Comparison of ENCODE assay signal across 8 cellular contexts in genomic region chr15:81256916-81257315, GRCh38.
DNase-seq lines count a peak whose midpoint lies in the region; ATAC-seq and TF ChIP-seq lines count a peak whose summit lies in the region.

No MANE protein-coding gene starts in this region.

- no peak overlapping the region for H3K27ac ChIP-seq in substantia nigra (ENCODE audit: low read depth, low read length, poor library complexity, severe bottlenecking)

- no peak for ATAC-seq in HG02763 (IDR thresholded peaks at IDR 0.05; ENCODE audit: unreplicated experiment)

- TF ChIP-seq CTCF in AG09309 (IDR thresholded peaks at IDR 0.05; ENCODE audit: control insufficient read depth, insufficient read depth, low read depth, low read length, missing control alignments) = peak; percentile 53

- CTCF ChIA-PET in activated naive CD4-positive, alpha-beta T cell treated with anti-CD3 and anti-CD28 coated beads for 36 hours (lab: Charles Lee) = interaction anchor here (1.4 to 2.0 kb wide), 2 partner anchors 10 to 101 kb away, joined by 4 to 6 read pairs; no protein-coding TSS in a partner anchor

- in situ Hi-C loops in KBM-7 (cut with MboI; ENCODE audit: low pct_unique_long_range_greater_than_20kb, low sequenced_read_pairs) = no loop called here

- no peaks in the 10 kb centered on the region for H3K36me3 Mint-ChIP-seq in activated naive CD4-positive, alpha-beta T cell treated with anti-CD3 and anti-CD28 coated beads for 36 hours (ENCODE audit: low read depth)

- no peaks in the 10 kb centered on the region for H3K9me3 Mint-ChIP-seq in activated naive CD4-positive, alpha-beta T cell treated with anti-CD3 and anti-CD28 coated beads for 36 hours

- no peak overlapping the region for H3K4me3 ChIP-seq in AG09309 (ENCODE audit: control insufficient read depth, low read depth, low read length)

- no peak overlapping the region for H3K4me3 Mint-ChIP-seq in activated naive CD4-positive, alpha-beta T cell treated with anti-CD3 and anti-CD28 coated beads for 36 hours

- H3K27ac Mint-ChIP-seq in activated naive CD4-positive, alpha-beta T cell treated with anti-CD3 and anti-CD28 coated beads for 36 hours = no peak overlapping the region

- H3K4me1 Mint-ChIP-seq in activated naive CD4-positive, alpha-beta T cell treated with anti-CD3 and anti-CD28 coated beads for 36 hours (ENCODE audit: low read depth) = no peaks in the 10 kb centered on the region

- H3K27me3 Mint-ChIP-seq in activated naive CD4-positive, alpha-beta T cell treated with anti-CD3 and anti-CD28 coated beads for 36 hours (ENCODE audit: low read depth) = peaks cover 5% of the 10 kb centered on the region

- intact Hi-C loops in activated naive CD4-positive, alpha-beta T cell treated with anti-CD3 and anti-CD28 coated beads for 36 hours (cut with micrococcal nuclease) = no loop called here
- intact Hi-C loops in posterior cingulate gyrus (cut with DNase I) = no loop called here

- DNase-seq in AG09309 (ENCODE audit: low read depth) (peak; percentile 41), KBM-7 (peak; percentile 56), astrocyte of the hippocampus (ENCODE audit: low read depth, low spot score) (peak; percentile 57), kidney tubule cell (ENCODE audit: low spot score) (peak; percentile 31), posterior cingulate gyrus (no peak), substantia nigra (lab: John Stamatoyannopoulos, UW) (no peak)
- DNase-seq in activated naive CD4-positive, alpha-beta T cell treated with anti-CD3 and anti-CD28 coated beads for 36 hours = no peak

Comparison
In these comparisons a context has a peak if more than half of its experiments do, and no peak if none do; other contexts are left out.
1. DNase-seq: peak in AG09309 (single experiment), KBM-7 (single experiment), astrocyte of the hippocampus (single experiment) and kidney tubule cell (single experiment); none in activated naive CD4-positive, alpha-beta T cell treated with anti-CD3 and anti-CD28 coated beads for 36 hours (single experiment), posterior cingulate gyrus (0 of 10) and substantia nigra (0 of 49).